1 cellular context compared by ENCODE assay signal in the genomic region with DNA sequence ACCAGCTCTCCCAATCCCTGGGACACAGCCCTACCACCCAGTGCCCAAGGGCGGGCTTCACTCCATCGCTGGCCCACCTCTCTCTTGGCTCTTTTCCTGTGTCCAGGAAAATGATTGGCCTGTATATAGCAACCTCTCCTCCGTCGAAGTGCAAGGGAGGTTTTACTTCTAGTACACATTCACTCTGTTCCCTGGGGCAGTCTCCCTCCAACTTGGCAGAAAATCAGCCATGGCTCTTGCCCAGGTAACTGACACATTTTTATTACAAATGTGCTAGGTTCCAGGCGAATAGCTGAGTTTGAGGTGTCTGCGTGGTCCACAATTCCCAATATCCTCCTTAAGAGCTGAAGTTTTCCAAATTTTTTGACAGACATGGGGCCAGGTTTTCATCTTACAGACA.
TF ChIP-seq lines count a peak whose summit lies in the region.

No MANE protein-coding gene starts in this region.

TF ChIP-seq in H1, 55 proteins besides CTCF, POLR2A, EP300 and RAD21 (continued from another document):
- no peak for TF ChIP-seq PHF8 (conservative IDR thresholded peaks at IDR 0.05; ENCODE audit: low read depth, low read length)
- TF ChIP-seq CHD2 (IDR thresholded peaks at IDR 0.05; ENCODE audit: low read length) = no peak
- TF ChIP-seq NANOG (IDR thresholded peaks at IDR 0.05; ENCODE audit: insufficient read depth, low read depth, low read length, poor library complexity, severe bottlenecking) = no peak
- no peak for TF ChIP-seq KDM1A (IDR thresholded peaks at IDR 0.05; ENCODE audit: borderline replicate concordance, low read length)
- TF ChIP-seq KDM5A (IDR thresholded peaks at IDR 0.05; ENCODE audit: low read length) = no peak
- no peak for TF ChIP-seq JUN (IDR thresholded peaks at IDR 0.05; ENCODE audit: low read depth, low read length)
- no peak for TF ChIP-seq FOSL1 (IDR thresholded peaks at IDR 0.05; ENCODE audit: insufficient read depth, low read depth, low read length)
- TF ChIP-seq SP2 (IDR thresholded peaks at IDR 0.05; ENCODE audit: low read length) = no peak
- no peak for TF ChIP-seq ASH2L (IDR thresholded peaks at IDR 0.05; ENCODE audit: low read length)
- no peak for TF ChIP-seq SRF (IDR thresholded peaks at IDR 0.05; ENCODE audit: low read depth, low read length)
TF ChIP-seq in H1: peak in this region for 0.
